Comparison of ENCODE assay signal across 8 cellular contexts in genomic region chr22:46577361-46578249, GRCh38. TPM values are rescaled to one million over a fixed set of nuclear protein-coding genes. Genes with fewer than 3 reads are reported as not detected.
DNase-seq lines count a peak whose midpoint lies in the region; ATAC-seq lines count a peak whose summit lies in the region.

No MANE protein-coding gene starts in this region.

- H3K27me3 Mint-ChIP-seq in CD4-positive, CD25-positive, alpha-beta regulatory T cell: no peaks in the 10 kb centered on the region
- peaks cover 2% of the 10 kb centered on the region for H3K27me3 Mint-ChIP-seq in activated naive CD8-positive, alpha-beta T cell treated with anti-CD3 and anti-CD28 coated beads, Interleukin-2, amount 10 ng/mL, durations not matched to agents 7 days and 5 days
- H3K27me3 Mint-ChIP-seq in stimulated activated naive CD8-positive, alpha-beta T cell treated with anti-CD3 and anti-CD28 coated beads, Interleukin-15, amount 100 ng/mL, for 72 hours: peaks cover 11% of the 10 kb centered on the region

- no peaks in the 10 kb centered on the region for H3K9me3 ChIP-seq in CD4-positive, CD25-positive, alpha-beta regulatory T cell (ENCODE audit: control insufficient read depth in 2 of 2, low read length in 2 of 2)
- no peaks in the 10 kb centered on the region for H3K9me3 ChIP-seq in iPS-18c (ENCODE audit: control insufficient read depth, insufficient read depth, low read length)

- no peaks in the 10 kb centered on the region for H3K27me3 ChIP-seq in CD4-positive, CD25-positive, alpha-beta regulatory T cell (ENCODE audit: control insufficient read depth, insufficient read depth, low read length)

- H3K36me3 Mint-ChIP-seq in CD4-positive, CD25-positive, alpha-beta regulatory T cell: no peaks in the 10 kb centered on the region
- no peaks in the 10 kb centered on the region for H3K36me3 Mint-ChIP-seq in activated naive CD8-positive, alpha-beta T cell treated with anti-CD3 and anti-CD28 coated beads, Interleukin-2, amount 10 ng/mL, durations not matched to agents 7 days and 5 days

- H3K4me1 Mint-ChIP-seq in CD4-positive, CD25-positive, alpha-beta regulatory T cell: peaks cover 0 to 60% (median 23%) of the 10 kb centered on the region in 4 donors
- peaks cover 29% of the 10 kb centered on the region for H3K4me1 Mint-ChIP-seq in activated naive CD8-positive, alpha-beta T cell treated with anti-CD3 and anti-CD28 coated beads, Interleukin-2, amount 10 ng/mL, durations not matched to agents 7 days and 5 days
- H3K4me1 Mint-ChIP-seq in stimulated activated naive CD8-positive, alpha-beta T cell treated with anti-CD3 and anti-CD28 coated beads, Interleukin-15, amount 100 ng/mL, for 72 hours: peaks cover 67% of the 10 kb centered on the region

- peak overlapping the region in 2 of 3 donors; percentile 78 to 95 for H3K27ac Mint-ChIP-seq in CD4-positive, CD25-positive, alpha-beta regulatory T cell
- peak overlapping the region; percentile 81 for H3K27ac Mint-ChIP-seq in activated naive CD8-positive, alpha-beta T cell treated with anti-CD3 and anti-CD28 coated beads, Interleukin-2, amount 10 ng/mL, durations not matched to agents 7 days and 5 days
- peak overlapping the region; percentile 95 to 96 for H3K27ac Mint-ChIP-seq in stimulated activated naive CD8-positive, alpha-beta T cell treated with anti-CD3 and anti-CD28 coated beads, Interleukin-15, amount 100 ng/mL, for 72 hours

- peak in 2 of 3 donors; percentile 15 to 31 for DNase-seq in CD4-positive, CD25-positive, alpha-beta regulatory T cell
- DNase-seq in activated naive CD8-positive, alpha-beta T cell treated with anti-CD3 and anti-CD28 coated beads, Interleukin-2, amount 10 ng/mL, durations not matched to agents 7 days and 5 days: no peak
- DNase-seq in stimulated activated naive CD8-positive, alpha-beta T cell treated with anti-CD3 and anti-CD28 coated beads, Interleukin-15, amount 100 ng/mL, for 72 hours: no peak
- no peak for DNase-seq in putamen (ENCODE audit: low spot score)
- DNase-seq in effector CD8-positive, alpha-beta T cell (lab: John Stamatoyannopoulos, UW): no peak

- H3K36me3 ChIP-seq in CD4-positive, CD25-positive, alpha-beta regulatory T cell (ENCODE audit: control insufficient read depth, insufficient read depth, low read length): no peaks in the 10 kb centered on the region

- peak overlapping the region; percentile 44 for H3K4me3 ChIP-seq in CD4-positive, CD25-positive, alpha-beta regulatory T cell (ENCODE audit: low read depth, low read length)
- H3K4me3 ChIP-seq in iPS-18c (ENCODE audit: insufficient read depth, low read depth, low read length): peak overlapping the region; percentile 50

- peak overlapping the region; percentile 87 to 94 (median 90) for H3K4me3 Mint-ChIP-seq in CD4-positive, CD25-positive, alpha-beta regulatory T cell
- peak overlapping the region; percentile 87 for H3K4me3 Mint-ChIP-seq in activated naive CD8-positive, alpha-beta T cell treated with anti-CD3 and anti-CD28 coated beads, Interleukin-2, amount 10 ng/mL, durations not matched to agents 7 days and 5 days
- H3K4me3 Mint-ChIP-seq in stimulated activated naive CD8-positive, alpha-beta T cell treated with anti-CD3 and anti-CD28 coated beads, Interleukin-15, amount 100 ng/mL, for 72 hours: peak overlapping the region; percentile 88 to 99

- peak in 1 of 2 donors; percentile 10 for ATAC-seq in CD4-positive, CD25-positive, alpha-beta regulatory T cell (ENCODE audit: low read depth in 2 of 2)
- ATAC-seq in HG03175 (IDR thresholded peaks at IDR 0.05; ENCODE audit: unreplicated experiment) (peak; percentile 22), HG03159 (IDR thresholded peaks at IDR 0.05; ENCODE audit: unreplicated experiment) (no peak)
- peak; percentile 23 for ATAC-seq in activated naive CD8-positive, alpha-beta T cell treated with anti-CD3 and anti-CD28 coated beads, Interleukin-2, amount 10 ng/mL, durations not matched to agents 7 days and 5 days (ENCODE audit: low read depth)
- peak; percentile 47 for ATAC-seq in stimulated activated naive CD8-positive, alpha-beta T cell treated with anti-CD3 and anti-CD28 coated beads, Interleukin-15, amount 100 ng/mL, for 72 hours

- H3K27ac ChIP-seq in CD4-positive, CD25-positive, alpha-beta regulatory T cell (ENCODE audit: insufficient read depth, low read length, poor library complexity, severe bottlenecking): no peak overlapping the region

- POLR2A ChIA-PET in activated naive CD8-positive, alpha-beta T cell treated with anti-CD3 and anti-CD28 coated beads, Interleukin-2, amount 10 ng/mL, durations not matched to agents 7 days and 5 days (lab: Charles Lee): interaction anchor here (1.0 to 1.4 kb wide), 2 partner anchors 15 to 35 kb away, joined by 3 read pairs; no protein-coding TSS in a partner anchor

- H3K9me3 Mint-ChIP-seq in CD4-positive, CD25-positive, alpha-beta regulatory T cell: peaks cover 0 to 1% (median 0%) of the 10 kb centered on the region in 7 donors
- no peaks in the 10 kb centered on the region for H3K9me3 Mint-ChIP-seq in activated naive CD8-positive, alpha-beta T cell treated with anti-CD3 and anti-CD28 coated beads, Interleukin-2, amount 10 ng/mL, durations not matched to agents 7 days and 5 days
- H3K9me3 Mint-ChIP-seq in stimulated activated naive CD8-positive, alpha-beta T cell treated with anti-CD3 and anti-CD28 coated beads, Interleukin-15, amount 100 ng/mL, for 72 hours: no peaks in the 10 kb centered on the region

- H3K4me1 ChIP-seq in CD4-positive, CD25-positive, alpha-beta regulatory T cell (ENCODE audit: control insufficient read depth, insufficient read depth, low read length, poor library complexity, severe bottlenecking): peaks cover 35% of the 10 kb centered on the region

RNA-seq across cellular contexts. Expression of gene CELSR1, which starts 40.2 kb away (rescaled TPM):
- total RNA-seq in CD4-positive, CD25-positive, alpha-beta regulatory T cell: 0.76 TPM
- 1 to 10 TPM in 1 of 4 donors, under 1 TPM in 2, not detected in 1; 0.10 to 1.4 (median 0.14) TPM for polyA plus RNA-seq in CD4-positive, CD25-positive, alpha-beta regulatory T cell
- total RNA-seq in activated naive CD8-positive, alpha-beta T cell treated with anti-CD3 and anti-CD28 coated beads, Interleukin-2, amount 10 ng/mL, durations not matched to agents 7 days and 5 days: under 1 TPM; 0.31 to 0.33 TPM

RNA-seq across cellular contexts. Expression of gene GRAMD4, which starts 42.6 kb away (rescaled TPM):
- total RNA-seq in CD4-positive, CD25-positive, alpha-beta regulatory T cell: 43.6 TPM
- 1 to 10 TPM; 7.0 to 9.8 (median 7.3) TPM for polyA plus RNA-seq in CD4-positive, CD25-positive, alpha-beta regulatory T cell
- 10 to 100 TPM; 20.2 to 23.2 TPM for total RNA-seq in activated naive CD8-positive, alpha-beta T cell treated with anti-CD3 and anti-CD28 coated beads, Interleukin-2, amount 10 ng/mL, durations not matched to agents 7 days and 5 days

Comparison
In these comparisons a context has a peak if more than half of its experiments do, and no peak if none do; other contexts are left out.
1. DNase-seq: peak in CD4-positive, CD25-positive, alpha-beta regulatory T cell (2 of 3); none in activated naive CD8-positive, alpha-beta T cell treated with anti-CD3 and anti-CD28 coated beads, Interleukin-2, amount 10 ng/mL, durations not matched to agents 7 days and 5 days (single experiment), stimulated activated naive CD8-positive, alpha-beta T cell treated with anti-CD3 and anti-CD28 coated beads, Interleukin-15, amount 100 ng/mL, for 72 hours (0 of 2), putamen (single experiment) and effector CD8-positive, alpha-beta T cell (single experiment).
2. Peak in every context shown above with its lines, with median percentiles within 50 percentile points of each other: H3K27ac Mint-ChIP-seq and H3K4me3 Mint-ChIP-seq.